ENCODE assay signal across 17 cellular contexts in the genomic region with DNA sequence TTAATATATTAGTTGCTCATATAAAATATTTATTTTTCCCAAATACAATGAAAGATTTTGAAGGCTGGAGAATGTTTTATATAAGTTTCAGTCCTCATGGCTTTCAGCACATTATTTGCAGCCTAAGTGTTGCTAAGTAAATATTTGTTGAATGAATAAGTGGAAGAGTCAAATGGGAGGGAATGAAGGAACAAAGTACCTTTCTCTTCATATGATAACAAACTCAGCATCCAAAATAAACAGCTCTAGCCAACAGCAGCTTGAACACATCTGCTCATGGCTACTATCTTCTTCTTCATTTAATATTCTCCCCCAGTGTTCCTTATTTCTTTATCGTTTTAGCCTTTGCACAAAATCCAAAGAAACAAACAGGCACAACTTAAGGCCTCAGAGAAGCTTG.
A peak's percentile ranks its signal among the peaks of the same experiment; 100 is the strongest.
DNase-seq lines count a peak whose midpoint lies in the region; ATAC-seq, FAIRE-seq and TF ChIP-seq lines count a peak whose summit lies in the region.
"Had no signal": no experiment of that assay in that cellular context is flagged by ENCODE, and none has a peak within 500 bp of the region (broad histone marks: within the 10 kb centered on the region; RNA-seq: fewer than 3 reads in every experiment).

No MANE protein-coding gene starts in this region.

- no peak overlapping the region for H3K27ac Mint-ChIP-seq in progenitor cell of endocrine pancreas
- H3K27ac Mint-ChIP-seq: CD8-positive, alpha-beta T cell had no signal

- no peak for ATAC-seq in HG03571 (IDR thresholded peaks at IDR 0.05; ENCODE audit: unreplicated experiment)
- ATAC-seq: CD8-positive, alpha-beta T cell; SK-N-SH treated with all-trans-retinoic acid at 6 μM for 48 hours had no signal

- no peak overlapping the region for H3K4me3 Mint-ChIP-seq in progenitor cell of endocrine pancreas (ENCODE audit: low read depth)
- H3K4me3 Mint-ChIP-seq: CD8-positive, alpha-beta T cell had no signal

- no peaks in the 10 kb centered on the region for H3K9me3 Mint-ChIP-seq in progenitor cell of endocrine pancreas (ENCODE audit: low read depth)
- H3K9me3 Mint-ChIP-seq: CD8-positive, alpha-beta T cell had no signal

- no peak for FAIRE-seq in GM12892 (lab: Jason Lieb, UNC)
- FAIRE-seq: H54 had no signal

- H3K27me3 Mint-ChIP-seq in progenitor cell of endocrine pancreas = no peaks in the 10 kb centered on the region

- TF ChIP-seq CTCF in LNCaP clone FGC (IDR thresholded peaks at IDR 0.05; ENCODE audit: control insufficient read depth, extremely low read depth, insufficient read depth) (no peak), epithelial cell of esophagus (IDR thresholded peaks at IDR 0.05; ENCODE audit: insufficient read depth, low read depth, low read length, missing control alignments) (no peak), progenitor cell of endocrine pancreas (IDR thresholded peaks at IDR 0.05; ENCODE audit: unreplicated experiment) (no peak)

- DNase-seq in NCI-H1105 treated with DMSO at 0.1 percent for 48 hours (lab: John Stamatoyannopoulos, UW) (peak; percentile 30), NCI-H1105 (lab: John Stamatoyannopoulos, UW) (no peak), LNCaP clone FGC (ENCODE audit: low read depth) (peak; percentile 8), NCI-H774 (lab: John Stamatoyannopoulos, UW) (peak; percentile 24), epithelial cell of esophagus (ENCODE audit: low read depth) (peak; percentile 5), progenitor cell of endocrine pancreas (ENCODE audit: low spot score, unreplicated experiment) (no peak), GM12892 (ENCODE audit: insufficient read length) (no peak)
- DNase-seq: AML-193; C1 segment of cervical spinal cord; CD8-positive, alpha-beta T cell; DMS79; KBM-7; NCI-H187; NCI-H524 had no signal

- TF ChIP-seq POLR2A in GM12892 (IDR thresholded peaks at IDR 0.05; ENCODE audit: low read depth, low read length) = no peak

- H3K4me1 Mint-ChIP-seq in progenitor cell of endocrine pancreas (ENCODE audit: low read depth) = peaks cover 1% of the 10 kb centered on the region

- no peaks in the 10 kb centered on the region for H3K36me3 Mint-ChIP-seq in progenitor cell of endocrine pancreas (ENCODE audit: insufficient read depth)
- H3K36me3 Mint-ChIP-seq: CD8-positive, alpha-beta T cell had no signal

- H3K4me3 ChIP-seq in LNCaP clone FGC (ENCODE audit: low read depth, low read length) (no peak overlapping the region), epithelial cell of esophagus (ENCODE audit: low read length) (no peak overlapping the region)

Comparison
In these comparisons a context has a peak if more than half of its experiments do, and no peak if none do; other contexts are left out.
1. DNase-seq: peak in NCI-H1105 treated with DMSO at 0.1 percent for 48 hours (single experiment), LNCaP clone FGC (single experiment), NCI-H774 (single experiment) and epithelial cell of esophagus (single experiment); none in NCI-H1105 (single experiment), progenitor cell of endocrine pancreas (single experiment) and GM12892 (single experiment).